8 cellular contexts compared by ENCODE assay signal in the genomic region with DNA sequence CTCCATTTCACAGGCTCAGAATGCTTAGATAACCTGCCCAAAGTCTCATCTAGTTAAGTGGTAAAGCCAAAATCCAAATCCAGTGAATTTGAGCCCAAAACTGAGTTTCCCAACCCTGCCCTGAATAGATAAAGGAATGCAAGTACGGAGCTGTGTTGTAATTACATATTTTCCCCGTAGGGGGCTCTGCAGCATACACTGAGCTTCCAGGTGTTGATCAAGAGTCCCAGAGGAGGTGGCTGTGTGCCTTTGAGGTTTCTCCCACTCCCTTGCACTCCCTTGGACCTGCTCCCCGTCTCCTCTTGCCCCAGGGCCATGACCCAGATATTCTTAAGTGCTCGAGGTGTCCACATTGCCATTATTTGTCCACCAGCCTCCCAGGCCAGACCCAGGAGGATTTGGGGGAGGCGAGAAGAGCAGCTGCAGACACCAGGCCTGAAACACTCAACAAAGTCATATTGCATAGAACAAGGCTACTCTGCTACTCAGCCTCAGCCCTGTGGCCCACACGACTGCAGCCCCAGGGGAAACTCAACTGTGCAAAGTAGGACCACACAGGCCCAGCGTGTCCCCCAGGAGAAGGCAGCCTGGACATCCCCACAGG. TPM values are rescaled to one million over a fixed set of nuclear protein-coding genes. Genes with fewer than 3 reads are reported as not detected.
DNase-seq lines count a peak whose midpoint lies in the region; ATAC-seq, FAIRE-seq and TF ChIP-seq lines count a peak whose summit lies in the region.

No MANE protein-coding gene starts in this region.

- WGBS in K562 (ENCODE audit: insufficient coverage, low coverage, missing lambda C conversion rate), result 16% methylated on average over 7 of the region's 7 CpGs

- TF ChIP-seq RAD21 in K562 (CRISPR knock-in tag; conservative IDR thresholded peaks at IDR 0.05 in 1 of 2, IDR thresholded peaks at IDR 0.05 in 1 of 2), result peak in 1 of 2 experiments; percentile 54; a peak in 2 of 4 replicates

- CTCF ChIA-PET in CD4-positive, alpha-beta T cell (lab: Charles Lee), result interaction anchor here (0.6 to 3.0 kb wide), 18 partner anchors 10 to 175 kb away, joined by 3 to 25 read pairs (median 4); a partner anchor contains a TSS
- CTCF ChIA-PET in K562 (lab: Yijun Ruan, JAX; ENCODE audit: low intra/inter-chr PET ratio), result interaction anchor here (0.5 to 1.7 kb wide), 4 partner anchors 53 to 676 kb away, joined by 3 to 6 read pairs (median 4); a partner anchor contains a TSS
- CTCF ChIA-PET in naive thymus-derived CD4-positive, alpha-beta T cell (lab: Charles Lee), result interaction anchor here (0.6 to 4.8 kb wide), 21 partner anchors 9 to 240 kb away, joined by 3 to 49 read pairs (median 5); a partner anchor contains a TSS

- H3K27me3 Mint-ChIP-seq in CD4-positive, alpha-beta T cell, result no peaks in the 10 kb centered on the region
- H3K27me3 Mint-ChIP-seq in naive thymus-derived CD4-positive, alpha-beta T cell, result no peaks in the 10 kb centered on the region

- H3K27ac ChIP-seq in CD4-positive, alpha-beta T cell (ENCODE audit: low read depth, low read length), result no peak overlapping the region
- H3K27ac ChIP-seq in Peyer's patch, result no peak overlapping the region
- H3K27ac ChIP-seq in K562 (ENCODE audit: extremely low read depth, low read depth, low read length), result no peak overlapping the region
- no peak overlapping the region for H3K27ac ChIP-seq in naive thymus-derived CD4-positive, alpha-beta T cell (ENCODE audit: low read depth, low read length)

- H3K79me2 ChIP-seq in K562 (ENCODE audit: control insufficient read depth, insufficient read depth, low read length), result no peaks in the 10 kb centered on the region

- H2AFZ ChIP-seq in K562 (ENCODE audit: low read depth, low read length), result no peak overlapping the region

- no peak for TF ChIP-seq POLR2A in Peyer's patch (IDR thresholded peaks at IDR 0.05)
- no peak for TF ChIP-seq POLR2A in K562 (conservative IDR thresholded peaks at IDR 0.05)
- no peak for TF ChIP-seq POLR2A in GM18505 (IDR thresholded peaks at IDR 0.05; ENCODE audit: borderline replicate concordance, extremely low read depth, insufficient read depth, insufficient read length)

- H3K4me3 ChIP-seq in HAP-1 (no peak overlapping the region), Peyer's patch (no peak overlapping the region), K562 (no peak overlapping the region)
- no peak overlapping the region for H3K4me3 ChIP-seq in naive thymus-derived CD4-positive, alpha-beta T cell (ENCODE audit: low read length)

- H3K4me1 ChIP-seq in HAP-1 (no peaks in the 10 kb centered on the region), Peyer's patch (peaks cover 0 to 19% (median 10%) of the 10 kb centered on the region in 4 donors), K562 (replicated peaks in 1 of 2; ENCODE audit: control insufficient read depth in 2 of 2, insufficient read depth in 2 of 2, low read length in 2 of 2) (no peaks in the 10 kb centered on the region)
- peaks cover 0 to 11% of the 10 kb centered on the region in 2 donors for H3K4me1 ChIP-seq in naive thymus-derived CD4-positive, alpha-beta T cell (ENCODE audit: control insufficient read depth in 2 of 2, insufficient read depth in 2 of 2, low read length in 2 of 2)

- no peaks in the 10 kb centered on the region for H3K27me3 ChIP-seq in CD4-positive, alpha-beta T cell (ENCODE audit: control insufficient read depth, insufficient read depth, low read length)
- no peaks in the 10 kb centered on the region for H3K27me3 ChIP-seq in HAP-1 (ENCODE audit: low read depth)
- H3K27me3 ChIP-seq in Peyer's patch, result no peaks in the 10 kb centered on the region
- peaks cover 2 to 26% of the 10 kb centered on the region in 2 experiments; a peak in 2 of 5 replicates for H3K27me3 ChIP-seq in K562 (ENCODE audit: control insufficient read depth in 2 of 2, insufficient read depth in 2 of 2, low read length in 2 of 2)
- no peaks in the 10 kb centered on the region for H3K27me3 ChIP-seq in naive thymus-derived CD4-positive, alpha-beta T cell (ENCODE audit: control insufficient read depth in 2 of 2, insufficient read depth in 2 of 2, low read length in 2 of 2)

- ATAC-seq in CD4-positive, alpha-beta T cell (ENCODE audit: poor library complexity), result peak; percentile 83
- peak; percentile 88 for ATAC-seq in K562
- peak; percentile 80 for ATAC-seq in naive thymus-derived CD4-positive, alpha-beta T cell
- ATAC-seq in GM18505 (IDR thresholded peaks at IDR 0.05; ENCODE audit: unreplicated experiment), result no peak

- no peaks in the 10 kb centered on the region for H3K36me3 Mint-ChIP-seq in CD4-positive, alpha-beta T cell (ENCODE audit: low read depth)
- no peaks in the 10 kb centered on the region for H3K36me3 Mint-ChIP-seq in naive thymus-derived CD4-positive, alpha-beta T cell

- no peak overlapping the region for H3K9ac ChIP-seq in K562 (ENCODE audit: insufficient read depth in 1 of 2, low read depth in 2 of 2, low read length in 2 of 2)

- peak in 6 of 10 experiments; percentile 22 to 45 (median 29) for DNase-seq in CD4-positive, alpha-beta T cell
- peak; percentile 41 to 68 for DNase-seq in HAP-1 (ENCODE audit: low spot score in 2 of 2)
- DNase-seq in Peyer's patch, result peak in 2 of 3 donors; percentile 61 to 77
- peak; percentile 50 to 69 (median 54) for DNase-seq in K562 (ENCODE audit: extremely low read depth in 1 of 4, low spot score in 3 of 4)
- DNase-seq in naive thymus-derived CD4-positive, alpha-beta T cell, result peak in 7 of 9 donors; percentile 50 to 74 (median 68)
- no peak for DNase-seq in DMS153 (lab: John Stamatoyannopoulos, UW)
- DNase-seq in NCI-H128 (lab: John Stamatoyannopoulos, UW; ENCODE audit: unreplicated experiment), result no peak

- H3K4me2 ChIP-seq in K562 (ENCODE audit: insufficient read depth, low read length), result no peak overlapping the region

- H3K4me3 Mint-ChIP-seq in CD4-positive, alpha-beta T cell, result no peak overlapping the region
- H3K4me3 Mint-ChIP-seq in naive thymus-derived CD4-positive, alpha-beta T cell, result no peak overlapping the region

- no peaks in the 10 kb centered on the region for H3K9me3 Mint-ChIP-seq in CD4-positive, alpha-beta T cell
- no peaks in the 10 kb centered on the region for H3K9me3 Mint-ChIP-seq in naive thymus-derived CD4-positive, alpha-beta T cell

- TF ChIP-seq EP300 in K562 (IDR thresholded peaks at IDR 0.05; ENCODE audit: low read length), result no peak

- H3K4me1 Mint-ChIP-seq in CD4-positive, alpha-beta T cell (ENCODE audit: low read depth), result peaks cover 24% of the 10 kb centered on the region
- H3K4me1 Mint-ChIP-seq in naive thymus-derived CD4-positive, alpha-beta T cell, result peaks cover 12 to 42% (median 15%) of the 10 kb centered on the region in 7 donors

- H4K20me1 ChIP-seq in K562 (replicated peaks; ENCODE audit: control insufficient read depth, insufficient read depth, low read length), result 0 out of 2 replicates have a peak, but pooled peaks cover 2% of the 10 kb centered on the region

- peak; percentile 72 for TF ChIP-seq CTCF in CD4-positive, alpha-beta T cell (IDR thresholded peaks at IDR 0.05)
- TF ChIP-seq CTCF in Peyer's patch (IDR thresholded peaks at IDR 0.05) (peak; percentile 43 to 86 (median 64)), K562 (IDR thresholded peaks at IDR 0.05 in 2 of 3, conservative IDR thresholded peaks at IDR 0.05 in 1 of 3; ENCODE audit: insufficient read depth in 2 of 3, low read depth in 1 of 3, low read length in 3 of 3) (peak; percentile 74 to 81 (median 74))

- no TSS peak for BruUV-seq in K562 (replicated peaks; lab: Mats Ljungman, UMichigan)

- H3K9me3 ChIP-seq in CD4-positive, alpha-beta T cell (ENCODE audit: control insufficient read depth, low read length), result no peaks in the 10 kb centered on the region
- H3K9me3 ChIP-seq in HAP-1 (no peaks in the 10 kb centered on the region), Peyer's patch (no peaks in the 10 kb centered on the region), K562 (replicated peaks; ENCODE audit: control insufficient read depth, insufficient read depth, low read depth, low read length) (no peaks in the 10 kb centered on the region)
- H3K9me3 ChIP-seq in naive thymus-derived CD4-positive, alpha-beta T cell (ENCODE audit: control insufficient read depth in 2 of 3, low read length in 3 of 3), result no peaks in the 10 kb centered on the region

- intact Hi-C loops in CD4-positive, alpha-beta T cell (cut with DNase I, micrococcal nuclease), result loop anchor here (1.0 to 5.0 kb wide), 7 partner anchors 13 to 177 kb away; a partner anchor contains a TSS
- intact Hi-C loops in K562 (cut with micrococcal nuclease), result no loop called here
- intact Hi-C loops in naive thymus-derived CD4-positive, alpha-beta T cell (cut with micrococcal nuclease), result loop anchor here (1.0 to 5.0 kb wide), 7 partner anchors 19 to 213 kb away; a partner anchor contains a TSS

- H3K36me3 ChIP-seq in HAP-1 (replicated peaks), result no peaks in the 10 kb centered on the region
- no peaks in the 10 kb centered on the region for H3K36me3 ChIP-seq in Peyer's patch
- no peaks in the 10 kb centered on the region for H3K36me3 ChIP-seq in K562 (ENCODE audit: control insufficient read depth, insufficient read depth, low read length)
- H3K36me3 ChIP-seq in naive thymus-derived CD4-positive, alpha-beta T cell (ENCODE audit: control insufficient read depth in 2 of 3, insufficient read depth in 3 of 3, low read length in 3 of 3), result no peaks in the 10 kb centered on the region

- no peak overlapping the region for H3K27ac Mint-ChIP-seq in CD4-positive, alpha-beta T cell
- peak overlapping the region in 4 of 9 donors; percentile 17 to 80 (median 37) for H3K27ac Mint-ChIP-seq in naive thymus-derived CD4-positive, alpha-beta T cell

- POLR2A ChIA-PET in CD4-positive, alpha-beta T cell (lab: Charles Lee), result interaction anchor here (0.5 to 1.9 kb wide), 13 partner anchors 10 to 174 kb away, joined by 3 to 23 read pairs (median 4); a partner anchor contains a TSS
- POLR2A ChIA-PET in K562 (lab: Yijun Ruan, JAX), result interaction anchor here (0.6 to 1.4 kb wide), 4 partner anchors 9 to 194 kb away, joined by 3 to 4 read pairs (median 4); a partner anchor contains a TSS
- POLR2A ChIA-PET in naive thymus-derived CD4-positive, alpha-beta T cell (lab: Charles Lee), result interaction anchor here (0.5 to 1.3 kb wide), 6 partner anchors 19 to 339 kb away, joined by 3 to 9 read pairs (median 3); a partner anchor contains a TSS

- H3K9me1 ChIP-seq in K562 (ENCODE audit: control insufficient read depth, insufficient read depth, low read length), result no peaks in the 10 kb centered on the region

- FAIRE-seq in K562 (lab: Jason Lieb, UNC), result peak; percentile 92

- in situ Hi-C loops in HAP-1 (cut with MboI; ENCODE audit: low sequenced_read_pairs), result no loop called here
- in situ Hi-C loops in K562 (cut with MboI), result no loop called here

RNA-seq across cellular contexts. Expression of a gene that starts 18.4 kb away (rescaled TPM):
- total RNA-seq in CD4-positive, alpha-beta T cell, result 100 to 1,000 TPM; 124 TPM
- total RNA-seq in Peyer's patch (10 to 100 TPM in 1 of 4 donors, 1 to 10 TPM in 3; 1.6 to 39.6 (median 3.6) TPM), K562 (2014; rRNA removed) (not detected in 2 replicates), K562 (2014; rRNA removed; fragmentation: Illumina TruSeq; extraction: Trizol) (not detected in 2 replicates), K562 (2015; rRNA removed; fragmentation: Illumina TruSeq; extraction: Trizol) (not detected in 2 replicates), K562 (2021) (not detected in 2 replicates)
- not detected in 2 replicates for total RNA-seq in K562 (2011; cell fraction: chromatin; rRNA removed; ENCODE audit: low replicate concordance)
- total RNA-seq in K562 (2011; cell fraction: nucleolus; rRNA removed), result not detected in 2 replicates
- not detected in 2 replicates for total RNA-seq in K562 (2011; cell fraction: nucleoplasm; rRNA removed)
- polyA plus RNA-seq in K562 (2011; rRNA removed) (not detected in 2 replicates), K562 (2014; fragmentation: Illumina TruSeq; extraction: Trizol) (not detected in 2 replicates), K562 (2014; fragmentation: Nextera tagmentation; extraction: Ambion mirVana) (not detected), K562 (2014; rRNA removed) (not detected in 2 replicates)
- polyA plus RNA-seq in K562 (2011; cell fraction: cytosol; rRNA removed), result not detected in 2 replicates
- not detected in 2 replicates for polyA plus RNA-seq in K562 (2011; cell fraction: nucleus; rRNA removed)
- not detected in 2 replicates for polyA plus RNA-seq in K562 (2012)
- polyA minus RNA-seq in K562 (2011; rRNA and poly(A)+ RNA removed), result not detected in 2 replicates
- not detected in 2 replicates for polyA minus RNA-seq in K562 (2011; cell fraction: cytosol; rRNA and poly(A)+ RNA removed)
- not detected in 2 replicates for polyA minus RNA-seq in K562 (2011; cell fraction: nucleus; rRNA and poly(A)+ RNA removed)
- 100 to 1,000 TPM in 4 of 5 experiments, 1 to 10 TPM in 1; 5.6 to 141 (median 105) TPM for total RNA-seq in naive thymus-derived CD4-positive, alpha-beta T cell
- polyA plus RNA-seq in naive thymus-derived CD4-positive, alpha-beta T cell, result 100 to 1,000 TPM; 182 to 225 TPM

RNA-seq across cellular contexts. Expression of a gene that starts 38.5 kb away (rescaled TPM):
- under 1 TPM; 0.69 to 0.78 TPM for total RNA-seq in CD4-positive, alpha-beta T cell
- 1 to 10 TPM; 2.5 to 3.9 (median 2.7) TPM for total RNA-seq in Peyer's patch
- not detected in 2 replicates for total RNA-seq in K562 (2011; cell fraction: chromatin; rRNA removed; ENCODE audit: low replicate concordance)
- not detected in 2 replicates for total RNA-seq in K562 (2011; cell fraction: nucleolus; rRNA removed)
- total RNA-seq in K562 (2011; cell fraction: nucleoplasm; rRNA removed), result not detected in 2 replicates
- total RNA-seq in K562 (2014; rRNA removed), result 0.12 TPM in 1 of 2 replicates, not detected in the other
- total RNA-seq in K562 (2014; rRNA removed; fragmentation: Illumina TruSeq; extraction: Trizol), result 0.11 and 0.19 TPM in 2 replicates
- total RNA-seq in K562 (2015; rRNA removed; fragmentation: Illumina TruSeq; extraction: Trizol), result 0.18 and 0.23 TPM in 2 replicates
- 0.35 and 0.49 TPM in 2 replicates for total RNA-seq in K562 (2021)
- not detected in 2 replicates for polyA plus RNA-seq in K562 (2011; rRNA removed)
- 0.03 TPM in 1 of 2 replicates, not detected in the other for polyA plus RNA-seq in K562 (2011; cell fraction: cytosol; rRNA removed)
- not detected in 2 replicates for polyA plus RNA-seq in K562 (2011; cell fraction: nucleus; rRNA removed)
- 0.68 and 2.0 TPM in 2 replicates for polyA plus RNA-seq in K562 (2012)
- polyA plus RNA-seq in K562 (2014; fragmentation: Illumina TruSeq; extraction: Trizol), result 0.22 and 0.36 TPM in 2 replicates
- under 1 TPM; 0.17 to 0.39 TPM for polyA plus RNA-seq in K562 (2014; fragmentation: Nextera tagmentation; extraction: Ambion mirVana)
- 0.19 and 1.2 TPM in 2 replicates for polyA plus RNA-seq in K562 (2014; rRNA removed)
- not detected in 2 replicates for polyA minus RNA-seq in K562 (2011; rRNA and poly(A)+ RNA removed)
- polyA minus RNA-seq in K562 (2011; cell fraction: cytosol; rRNA and poly(A)+ RNA removed), result not detected in 2 replicates
- polyA minus RNA-seq in K562 (2011; cell fraction: nucleus; rRNA and poly(A)+ RNA removed), result not detected in 2 replicates
- 10 to 100 TPM in 2 of 5 experiments, 1 to 10 TPM in 3; 1.9 to 39.3 (median 7.7) TPM for total RNA-seq in naive thymus-derived CD4-positive, alpha-beta T cell
- under 1 TPM; 0.21 to 0.52 TPM for polyA plus RNA-seq in naive thymus-derived CD4-positive, alpha-beta T cell

Comparison
In these comparisons a context has a peak if more than half of its experiments do, and no peak if none do; other contexts are left out.
1. DNase-seq: peak in CD4-positive, alpha-beta T cell (6 of 10), HAP-1 (2 of 2), Peyer's patch (2 of 3), K562 (4 of 4) and naive thymus-derived CD4-positive, alpha-beta T cell (7 of 9); none in DMS153 (single experiment) and NCI-H128 (single experiment).
2. Peak in every context shown above with its lines, with median percentiles within 50 percentile points of each other: CTCF ChIP-seq.